In genomic region chr14:64762044-64763034, GRCh38 we compare ENCODE assay signal across 9 cellular contexts. TPM values are rescaled to one million over a fixed set of nuclear protein-coding genes. Genes with fewer than 3 reads are reported as not detected.
A peak's percentile ranks its signal among the peaks of the same experiment; 100 is the strongest.
DNase-seq lines count a peak whose midpoint lies in the region; ATAC-seq and TF ChIP-seq lines count a peak whose summit lies in the region.
"Had no signal": no experiment of that assay in that cellular context is flagged by ENCODE, and none has a peak within 500 bp of the region (broad histone marks: within the 10 kb centered on the region; RNA-seq: fewer than 3 reads in every experiment).

No MANE protein-coding gene starts in this region.

- no peak for TF ChIP-seq CTCF in AG09319 (IDR thresholded peaks at IDR 0.05; ENCODE audit: low read depth, low read length)
- TF ChIP-seq CTCF in IMR-90 (conservative IDR thresholded peaks at IDR 0.05; ENCODE audit: low read depth, low read length): no peak
- TF ChIP-seq CTCF in PC-3 (conservative IDR thresholded peaks at IDR 0.05; ENCODE audit: low read depth, low read length): no peak
- TF ChIP-seq CTCF in right atrium auricular region (IDR thresholded peaks at IDR 0.05): no peak

- H2AFZ ChIP-seq in IMR-90 (replicated peaks; ENCODE audit: low read length, poor library complexity): peak overlapping the region; percentile 71
- peak overlapping the region; percentile 27 for H2AFZ ChIP-seq in PC-3 (ENCODE audit: low read length)

- H3K23ac ChIP-seq in IMR-90 (ENCODE audit: low read depth, low read length): peak overlapping the region; percentile 34; the same call in 1 of the 2 replicates

- H4K8ac ChIP-seq in IMR-90 (ENCODE audit: low read depth in 2 of 2, low read length in 2 of 2): peak overlapping the region; percentile 24 to 48; a peak in 3 of 4 replicates

- H3K4ac ChIP-seq in IMR-90 (ENCODE audit: low read depth, low read length): peak overlapping the region; percentile 65

- CTCF ChIA-PET in IMR-90 (lab: Yijun Ruan, JAX) (interaction anchor here (1.8 kb wide), 1 partner anchor 130 kb away, joined by 7 read pairs; no protein-coding TSS in a partner anchor), PC-3 (lab: Charles Lee) (interaction anchor here (0.6 to 1.5 kb wide), 12 partner anchors 10 to 222 kb away, joined by 3 to 9 read pairs (median 4); partner anchors contain the start of gene HSPA2)

- peak overlapping the region; percentile 26 for H3K14ac ChIP-seq in IMR-90 (replicated peaks; ENCODE audit: low read depth, low read length)

- H3K4me3 ChIP-seq in IMR-90 (ENCODE audit: insufficient read depth, low read depth, low read length) (no peak overlapping the region), PC-3 (ENCODE audit: low read length) (peak overlapping the region; percentile 37; the same call in 1 of the 2 replicates), right atrium auricular region (no peak overlapping the region), skeletal muscle cell (ENCODE audit: low read depth, low read length) (no peak overlapping the region)
- H3K4me3 ChIP-seq: GM12878 had no signal

- peak; percentile 19; the same call in 1 of the 2 replicates for TF ChIP-seq POLR2A in IMR-90 (IDR thresholded peaks at IDR 0.05; ENCODE audit: low read depth, low read length)

- H2BK15ac ChIP-seq in IMR-90 (ENCODE audit: low read depth, low read length): peak overlapping the region; percentile 68; the same call in 2 of the 3 replicates

- DNase-seq in AG09319 (ENCODE audit: extremely low read depth, low read depth): peak; percentile 62
- DNase-seq in IMR-90: peak; percentile 96
- peak; percentile 93 for DNase-seq in PC-3
- DNase-seq in astrocyte of the hippocampus (ENCODE audit: low read depth, low spot score): peak; percentile 89
- DNase-seq in right atrium auricular region (ENCODE audit: low spot score): peak; percentile 84
- peak; percentile 92 for DNase-seq in skeletal muscle cell (ENCODE audit: low read depth)

- no peaks in the 10 kb centered on the region for H3K27me3 ChIP-seq in IMR-90 (ENCODE audit: control insufficient read depth, insufficient read depth, low read length)
- H3K27me3 ChIP-seq in PC-3 (ENCODE audit: low read length): no peaks in the 10 kb centered on the region
- no peaks in the 10 kb centered on the region for H3K27me3 ChIP-seq in right atrium auricular region

- ATAC-seq in IMR-90 (ENCODE audit: low read depth) (peak; percentile 21), PC-3 (peak; percentile 45), GM18520 (IDR thresholded peaks at IDR 0.05; ENCODE audit: unreplicated experiment) (no peak), GM18519 (IDR thresholded peaks at IDR 0.05; ENCODE audit: low FRiP score, unreplicated experiment) (no peak)

- H2BK20ac ChIP-seq in IMR-90 (ENCODE audit: low read depth, low read length): peak overlapping the region; percentile 52

- 0 out of 2 replicates have a peak, but pooled peaks cover 6% of the 10 kb centered on the region for H4K20me1 ChIP-seq in IMR-90 (ENCODE audit: insufficient read depth, low read length)
- no peaks in the 10 kb centered on the region for H4K20me1 ChIP-seq in PC-3 (ENCODE audit: low read length)

- peak overlapping the region; percentile 31 for H4K91ac ChIP-seq in IMR-90 (ENCODE audit: insufficient read depth, low read depth, low read length)

- in situ Hi-C loops in IMR-90 (cut with MboI; ENCODE audit: low sequenced_read_pairs): loop anchor here (5.0 to 10.0 kb wide), 2 partner anchors 90 to 228 kb away; no protein-coding TSS in a partner anchor

- dilution Hi-C loops in IMR-90 (cut with HindIII; ENCODE audit: low sequenced_read_pairs, unreplicated experiment): no loop called here

- no peaks in the 10 kb centered on the region for H3K79me2 ChIP-seq in PC-3 (ENCODE audit: low read length)

- no peaks in the 10 kb centered on the region for H3K9me2 ChIP-seq in PC-3 (replicated peaks; ENCODE audit: low read length)

- no peaks in the 10 kb centered on the region for H3F3A ChIP-seq in PC-3 (ENCODE audit: low read length, unreplicated experiment)

- H3K9ac ChIP-seq in IMR-90 (ENCODE audit: low read depth, low read length) (0 out of 2 replicates have a peak overlapping the region, but pooled peaks have one; percentile 5), PC-3 (ENCODE audit: low read length) (peak overlapping the region; percentile 21)

- H3K18ac ChIP-seq in IMR-90 (ENCODE audit: low read depth, low read length): peak overlapping the region; percentile 53

- POLR2A ChIA-PET in IMR-90 (lab: Charles Lee; ENCODE audit: unreplicated experiment) (no interaction called here), PC-3 (lab: Charles Lee; ENCODE audit: unreplicated experiment) (interaction anchor here (0.5 to 1.2 kb wide), 3 partner anchors 55 to 222 kb away, joined by 3 to 4 read pairs (median 3); partner anchors contain the start of gene HSPA2)

- BruUV-seq in IMR-90 (replicated peaks; lab: Mats Ljungman, UMichigan) (no TSS peak), PC-3 (replicated peaks; lab: Mats Ljungman, UMichigan) (no TSS peak)

- 0 out of 2 replicates have a peak overlapping the region, but pooled peaks have one; percentile 4 for H3K56ac ChIP-seq in IMR-90 (ENCODE audit: extremely low read depth, insufficient read depth, low read length)

- peak overlapping the region; percentile 14 for H4K5ac ChIP-seq in IMR-90 (ENCODE audit: low read depth, low read length)

- H3K4me2 ChIP-seq in IMR-90 (ENCODE audit: low read depth, low read length) (peak overlapping the region; percentile 44), PC-3 (ENCODE audit: low read length) (peak overlapping the region; percentile 73)

- H3K79me1 ChIP-seq in IMR-90 (ENCODE audit: low read depth in 1 of 2, low read length in 2 of 2): no peaks in the 10 kb centered on the region

- intact Hi-C loops in IMR-90 (cut with micrococcal nuclease): loop anchor here (1.0 to 5.0 kb wide), 3 partner anchors 130 to 258 kb away; partner anchors contain the start of genes HSPA2 and ZBTB1
- intact Hi-C loops in PC-3 (cut with micrococcal nuclease): loop anchor here (1.0 to 5.0 kb wide), 3 partner anchors 36 to 130 kb away; partner anchors contain the start of gene PLEKHG3

- H2BK5ac ChIP-seq in IMR-90 (ENCODE audit: low read depth, low read length, poor library complexity, severe bottlenecking): no peak overlapping the region

- H3K9me1 ChIP-seq in IMR-90 (ENCODE audit: insufficient read depth, low read length): peaks cover 26% of the 10 kb centered on the region

- H3K36me3 ChIP-seq in IMR-90 (ENCODE audit: control insufficient read depth, insufficient read depth, low read length) (no peaks in the 10 kb centered on the region), PC-3 (ENCODE audit: low read depth, low read length) (no peaks in the 10 kb centered on the region), right atrium auricular region (no peaks in the 10 kb centered on the region)

- no peak for TF ChIP-seq RAD21 in IMR-90 (IDR thresholded peaks at IDR 0.05; ENCODE audit: low read length)

- H3K27ac ChIP-seq in IMR-90 (ENCODE audit: insufficient read depth, low read length) (peak overlapping the region; percentile 63), PC-3 (ENCODE audit: low read length) (peak overlapping the region; percentile 78), right atrium auricular region (peak overlapping the region; percentile 73 to 76)

- H3K4me1 ChIP-seq in IMR-90 (ENCODE audit: control insufficient read depth, insufficient read depth, low read length) (peaks cover 52% of the 10 kb centered on the region), PC-3 (ENCODE audit: insufficient read depth, low read length) (peaks cover 75% of the 10 kb centered on the region), right atrium auricular region (peaks cover 0 to 72% of the 10 kb centered on the region in 2 donors)

- peak overlapping the region; percentile 41 for H2BK120ac ChIP-seq in IMR-90 (ENCODE audit: low read depth, low read length)

- WGBS in IMR-90 (ENCODE audit: extremely low coverage in 2 of 2, insufficient read length in 1 of 2), 2 experiments: 9% methylated on average over 8 of the region's 19 CpGs; no CpG with 5 or more reads in 1 of the 2 experiments

- H2AK9ac ChIP-seq in IMR-90 (replicated peaks; ENCODE audit: low read depth, low read length, poor library complexity): peak overlapping the region; percentile 82

- H3K9me3 ChIP-seq in IMR-90 (ENCODE audit: control insufficient read depth, insufficient read depth, low read length) (no peaks in the 10 kb centered on the region), PC-3 (ENCODE audit: low read length) (no peaks in the 10 kb centered on the region), right atrium auricular region (no peaks in the 10 kb centered on the region)

- H2AK5ac ChIP-seq in IMR-90 (ENCODE audit: low read depth, low read length): peak overlapping the region; percentile 81

TF ChIP-seq in IMR-90, 13 proteins besides CTCF, POLR2A, EP300 and RAD21 (continues in another document):
- peak; percentile 8; the same call in 1 of the 2 replicates for TF ChIP-seq SMC3 (IDR thresholded peaks at IDR 0.05; ENCODE audit: low read depth, low read length)
- TF ChIP-seq BHLHE40 (IDR thresholded peaks at IDR 0.05; ENCODE audit: low read depth, low read length): peak; percentile 56; the same call in 1 of the 2 replicates
- TF ChIP-seq MAZ (IDR thresholded peaks at IDR 0.05; ENCODE audit: borderline replicate concordance, low read depth, low read length): peak; percentile 19; the same call in 1 of the 2 replicates
- TF ChIP-seq MAFK (IDR thresholded peaks at IDR 0.05; ENCODE audit: low read depth, low read length): no peak
- TF ChIP-seq RFX5 (IDR thresholded peaks at IDR 0.05; ENCODE audit: low read depth, low read length): no peak
- TF ChIP-seq CEBPB (IDR thresholded peaks at IDR 0.05; ENCODE audit: low read depth, low read length): no peak
- no peak for TF ChIP-seq ELK1 (IDR thresholded peaks at IDR 0.05; ENCODE audit: borderline replicate concordance, low read depth, low read length)

RNA-seq across cellular contexts. Expression of gene PLEKHG3, which starts 58.1 kb away (rescaled TPM):
- 4.4 and 8.2 TPM in 2 replicates for total RNA-seq in IMR-90 (2012; rRNA removed)
- 8.4 and 10.6 TPM in 2 replicates for polyA plus RNA-seq in IMR-90 (2012; rRNA removed)
- polyA plus RNA-seq in IMR-90 (2012; cell fraction: cytosol; rRNA removed): 3.5 and 6.2 TPM in 2 replicates
- polyA plus RNA-seq in IMR-90 (2012; cell fraction: nucleus; rRNA removed; ENCODE audit: low replicate concordance): 28.4 and 37.6 TPM in 2 replicates
- total RNA-seq in PC-3 (2014; rRNA removed): 49.6 and 64.0 TPM in 2 replicates
- total RNA-seq in right atrium auricular region: 10 to 100 TPM; 26.1 to 28.1 TPM

Comparison
In these comparisons a context has a peak if more than half of its experiments do, and no peak if none do; other contexts are left out.
1. ATAC-seq: peak in IMR-90 (single experiment) and PC-3 (single experiment); none in GM18520 (single experiment) and GM18519 (single experiment).
2. Peak in every context shown above with its lines, with median percentiles within 50 percentile points of each other: DNase-seq and H3K27ac ChIP-seq.